ENCODE assay signal across 15 cellular contexts in genomic region chr10:48603421-48604038, GRCh38. TPM values are rescaled to one million over a fixed set of nuclear protein-coding genes. Genes with fewer than 3 reads are reported as not detected.
DNase-seq lines count a peak whose midpoint lies in the region; ATAC-seq, FAIRE-seq and TF ChIP-seq lines count a peak whose summit lies in the region.
"Had no signal": no experiment of that assay in that cellular context is flagged by ENCODE, and none has a peak within 500 bp of the region (broad histone marks: within the 10 kb centered on the region; RNA-seq: fewer than 3 reads in every experiment).

No MANE protein-coding gene starts in this region.

- H3K36me3 ChIP-seq in right atrium auricular region, result no peaks in the 10 kb centered on the region
- peaks cover 3% of the 10 kb centered on the region for H3K36me3 ChIP-seq in astrocyte (ENCODE audit: insufficient read depth, low read length)
- H3K36me3 ChIP-seq in kidney epithelial cell (ENCODE audit: control insufficient read depth, insufficient read depth, low read length), result no peaks in the 10 kb centered on the region
- no peaks in the 10 kb centered on the region for H3K36me3 ChIP-seq in stomach
- H3K36me3 ChIP-seq in kidney (ENCODE audit: control insufficient read depth in 1 of 2, insufficient read depth in 2 of 2, low read length in 2 of 2), result no peaks in the 10 kb centered on the region
- H3K36me3 ChIP-seq: upper lobe of left lung had no signal

- peak overlapping the region; percentile 82 for H3K4me3 Mint-ChIP-seq in astrocyte (ENCODE audit: unreplicated experiment)
- H3K4me3 Mint-ChIP-seq: CD4-positive, CD25-positive, alpha-beta regulatory T cell; central memory CD8-positive, alpha-beta T cell had no signal

- FAIRE-seq in astrocyte (lab: Jason Lieb, UNC) (no peak), kidney (lab: Jason Lieb, UNC) (no peak)
- FAIRE-seq: frontal cortex had no signal

- H3K9me3 Mint-ChIP-seq in astrocyte (ENCODE audit: unreplicated experiment), result peaks cover 3% of the 10 kb centered on the region
- H3K9me3 Mint-ChIP-seq: central memory CD8-positive, alpha-beta T cell had no signal

- no peak overlapping the region for H3K27ac Mint-ChIP-seq in astrocyte (ENCODE audit: unreplicated experiment)
- H3K27ac Mint-ChIP-seq: CD4-positive, CD25-positive, alpha-beta regulatory T cell had no signal

- peak overlapping the region in 1 of 2 donors; percentile 55 for H3K27ac ChIP-seq in right atrium auricular region
- H3K27ac ChIP-seq in astrocyte (ENCODE audit: low read depth, low read length), result peak overlapping the region; percentile 60
- H3K27ac ChIP-seq in stomach, result no peak overlapping the region
- no peak overlapping the region for H3K27ac ChIP-seq in kidney (ENCODE audit: low read depth in 2 of 2, low read length in 2 of 2)
- H3K27ac ChIP-seq: upper lobe of left lung had no signal

- H3K4me1 ChIP-seq in right atrium auricular region (peaks cover 0 to 16% of the 10 kb centered on the region in 2 donors), astrocyte (ENCODE audit: insufficient read depth, low read length) (peaks cover 57% of the 10 kb centered on the region), stomach (peaks cover 16 to 41% (median 18%) of the 10 kb centered on the region in 4 donors), kidney (ENCODE audit: control insufficient read depth in 1 of 2, insufficient read depth in 1 of 2, low read depth in 1 of 2, low read length in 2 of 2) (peaks cover 0 to 7% of the 10 kb centered on the region in 2 donors)

- peaks cover 64% of the 10 kb centered on the region for H3K79me2 ChIP-seq in astrocyte (ENCODE audit: insufficient read depth, low read length)

- peaks cover 18% of the 10 kb centered on the region for H3K27me3 Mint-ChIP-seq in astrocyte (ENCODE audit: low read depth, unreplicated experiment)

- H3K9me3 ChIP-seq in right atrium auricular region, result no peaks in the 10 kb centered on the region
- no peaks in the 10 kb centered on the region for H3K9me3 ChIP-seq in astrocyte (ENCODE audit: insufficient read depth, low read depth, low read length)
- no peaks in the 10 kb centered on the region for H3K9me3 ChIP-seq in stomach
- H3K9me3 ChIP-seq in kidney (ENCODE audit: control insufficient read depth in 1 of 2, low read length in 2 of 2), result no peaks in the 10 kb centered on the region
- H3K9me3 ChIP-seq: upper lobe of left lung had no signal

- 63 to 84% (median 73%) methylated on average over 4 of the region's 4 CpGs for WGBS in stomach, 5 donors

- no peak for ATAC-seq in left cardiac atrium
- ATAC-seq in HG02884 (IDR thresholded peaks at IDR 0.05; ENCODE audit: unreplicated experiment), result no peak

- H3K4me2 ChIP-seq in astrocyte (ENCODE audit: low read length), result peak overlapping the region; percentile 90

- no peak for TF ChIP-seq POLR2A in stomach (IDR thresholded peaks at IDR 0.05)

- H3K36me3 Mint-ChIP-seq in astrocyte (ENCODE audit: low read depth, unreplicated experiment), result peaks cover 4% of the 10 kb centered on the region
- H3K36me3 Mint-ChIP-seq: CD4-positive, CD25-positive, alpha-beta regulatory T cell had no signal

- H3K4me3 ChIP-seq in right atrium auricular region, result peak overlapping the region; percentile 46 to 56
- H3K4me3 ChIP-seq in astrocyte (ENCODE audit: insufficient read depth, low read depth, low read length), result peak overlapping the region; percentile 90
- peak overlapping the region; percentile 62 for H3K4me3 ChIP-seq in kidney epithelial cell (ENCODE audit: low read depth, low read length)
- peak overlapping the region in 2 of 4 donors; percentile 45 to 49 for H3K4me3 ChIP-seq in stomach
- no peak overlapping the region for H3K4me3 ChIP-seq in kidney (ENCODE audit: low read length in 2 of 2)
- H3K4me3 ChIP-seq: lung had no signal

- no peak for TF ChIP-seq EP300 in stomach (IDR thresholded peaks at IDR 0.05)

- H3K27me3 ChIP-seq in right atrium auricular region (no peaks in the 10 kb centered on the region), astrocyte (ENCODE audit: insufficient read depth, low read length) (no peaks in the 10 kb centered on the region), kidney epithelial cell (ENCODE audit: control insufficient read depth, insufficient read depth, low read length) (no peaks in the 10 kb centered on the region), stomach (peaks cover 0 to 41% (median 14%) of the 10 kb centered on the region in 3 donors)

- DNase-seq in right atrium auricular region (ENCODE audit: low spot score) (peak; percentile 54), left cardiac atrium (no peak), astrocyte (ENCODE audit: low read depth) (no peak), kidney epithelial cell (ENCODE audit: low read depth) (no peak), stomach (no peak), kidney (no peak)
- DNase-seq in stimulated activated CD4-positive, alpha-beta T cell treated with anti-CD3 and anti-CD28 coated beads, Interleukin-12 subunit alpha, Interleukin-12 subunit beta, amount 100 ng/mL, for 4 hours, result no peak
- DNase-seq: CD4-positive, CD25-positive, alpha-beta regulatory T cell; KG1; NCI-H446 treated with DMSO at 0.1 percent for 48 hours had no signal

- peaks cover 40% of the 10 kb centered on the region for H4K20me1 ChIP-seq in astrocyte (ENCODE audit: insufficient read depth, low read length)

- H3K4me1 Mint-ChIP-seq in astrocyte (ENCODE audit: low read depth, unreplicated experiment), result peaks cover 23% of the 10 kb centered on the region

- no peak for TF ChIP-seq CTCF in right atrium auricular region (IDR thresholded peaks at IDR 0.05)
- no peak for TF ChIP-seq CTCF in astrocyte (IDR thresholded peaks at IDR 0.05; ENCODE audit: insufficient read depth, low read depth, low read length)
- no peak for TF ChIP-seq CTCF in kidney epithelial cell (IDR thresholded peaks at IDR 0.05; ENCODE audit: insufficient read depth, low read length, poor library complexity, severe bottlenecking)
- TF ChIP-seq CTCF in stomach (IDR thresholded peaks at IDR 0.05), result no peak
- no peak for TF ChIP-seq CTCF in kidney (IDR thresholded peaks at IDR 0.05; ENCODE audit: borderline replicate concordance, extremely low read depth, insufficient read depth)

- peak overlapping the region; percentile 83 for H3K9ac ChIP-seq in astrocyte (ENCODE audit: low read length)
- no peak overlapping the region for H3K9ac ChIP-seq in kidney (ENCODE audit: low read length in 2 of 2)

- no peak overlapping the region for H2AFZ ChIP-seq in astrocyte (ENCODE audit: low read depth, low read length)

- intact Hi-C loops in left cardiac atrium (cut with DNase I) (no loop called here), stomach (cut with DNase I; ENCODE audit: low total_unique reads) (no loop called here), kidney (cut with DNase I) (no loop called here)

RNA-seq across cellular contexts. Expression of gene ARHGAP22, which starts 1.3 kb away (rescaled TPM):
- total RNA-seq in right atrium auricular region (1 to 10 TPM; 1.8 to 5.7 TPM), left cardiac atrium (1 to 10 TPM; 4.7 to 6.0 TPM), astrocyte (4.7 and 6.2 TPM in 2 replicates), kidney epithelial cell (3.4 and 7.0 TPM in 2 replicates), stomach (10 to 100 TPM in 1 of 5 donors, 1 to 10 TPM in 3, not detected in 1; 2.0 to 28.6 (median 2.2) TPM), kidney (6.6 TPM)
- polyA plus RNA-seq in stomach (1 to 10 TPM; 1.3 to 4.0 (median 2.2) TPM), kidney (ENCODE audit: insufficient read depth, low read depth, low replicate concordance) (0.62 TPM)
- polyA plus RNA-seq: CD4-positive, CD25-positive, alpha-beta regulatory T cell had no signal

Comparison
In these comparisons a context has a peak if more than half of its experiments do, and no peak if none do; other contexts are left out.
1. H3K4me3 ChIP-seq: peak in right atrium auricular region (2 of 2), astrocyte (single experiment) and kidney epithelial cell (single experiment); none in kidney (0 of 2).